ENCODE assay signal across 11 cellular contexts in genomic region chr3:27723803-27724458, GRCh38. TPM values are rescaled to one million over a fixed set of nuclear protein-coding genes. Genes with fewer than 3 reads are reported as not detected.
A peak's percentile ranks its signal among the peaks of the same experiment; 100 is the strongest.
DNase-seq lines count a peak whose midpoint lies in the region; ATAC-seq and TF ChIP-seq lines count a peak whose summit lies in the region.
"Had no signal": no experiment of that assay in that cellular context is flagged by ENCODE, and none has a peak within 500 bp of the region (broad histone marks: within the 10 kb centered on the region; RNA-seq: fewer than 3 reads in every experiment).

No MANE protein-coding gene starts in this region.

- no peak overlapping the region for H3K27ac Mint-ChIP-seq in activated naive CD4-positive, alpha-beta T cell treated with anti-CD3 and anti-CD28 coated beads, Interleukin-2, amount 50 U/mL, for 24 hours
- H3K27ac Mint-ChIP-seq in activated T-helper 1 cell treated with anti-CD3 and anti-CD28 coated beads, Interleukin-12 subunit alpha, Interleukin-12 subunit beta, Interleukin-2, Interleukin-4 antibody, amounts not matched to agents 30 ng/mL and 10 ng/mL and 1 ng/mL, durations not matched to agents 14 hours and 24 hours and 36 hours, result peak overlapping the region; percentile 73
- peak overlapping the region in 2 of 6 donors; percentile 73 to 80 for H3K27ac Mint-ChIP-seq in immature natural killer cell
- peak overlapping the region; percentile 90 for H3K27ac Mint-ChIP-seq in stimulated activated naive B cell treated with anti-CD40 and anti-IgM and Interleukin-4, amounts not matched to agents 10 μg/mL and 1 μg/mL and 100 μg/mL, for 72 hours

- H3K27ac ChIP-seq in ovary, result no peak overlapping the region
- H3K27ac ChIP-seq: SJSA1 had no signal

- H3K27me3 ChIP-seq in ovary, result peaks cover 4% of the 10 kb centered on the region

- H3K27me3 Mint-ChIP-seq in activated naive CD4-positive, alpha-beta T cell treated with anti-CD3 and anti-CD28 coated beads, Interleukin-2, amount 50 U/mL, for 24 hours, result peaks cover 64% of the 10 kb centered on the region
- peaks cover 79% of the 10 kb centered on the region for H3K27me3 Mint-ChIP-seq in activated T-helper 1 cell treated with anti-CD3 and anti-CD28 coated beads, Interleukin-12 subunit alpha, Interleukin-12 subunit beta, Interleukin-2, Interleukin-4 antibody, amounts not matched to agents 30 ng/mL and 10 ng/mL and 1 ng/mL, durations not matched to agents 14 hours and 24 hours and 36 hours (ENCODE audit: insufficient read depth)
- peaks cover 38 to 66% (median 63%) of the 10 kb centered on the region in 3 donors for H3K27me3 Mint-ChIP-seq in immature natural killer cell (ENCODE audit: low read depth in 3 of 3)
- peaks cover 77 to 90% of the 10 kb centered on the region in 2 donors for H3K27me3 Mint-ChIP-seq in stimulated activated naive B cell treated with anti-CD40 and anti-IgM and Interleukin-4, amounts not matched to agents 10 μg/mL and 1 μg/mL and 100 μg/mL, for 72 hours

- no peak for DNase-seq in activated naive CD4-positive, alpha-beta T cell treated with anti-CD3 and anti-CD28 coated beads, Interleukin-2, amount 50 U/mL, for 16 hours
- DNase-seq in activated T-helper 1 cell treated with anti-CD3 and anti-CD28 coated beads, Interleukin-12 subunit alpha, Interleukin-12 subunit beta, Interleukin-2, Interleukin-4 antibody, amounts not matched to agents 30 ng/mL and 10 ng/mL and 1 ng/mL, durations not matched to agents 14 hours and 24 hours and 36 hours (ENCODE audit: low spot score), result no peak
- DNase-seq in immature natural killer cell (peak in 1 of 3 donors; percentile 30), occipital lobe (lab: John Stamatoyannopoulos, UW) (no peak), ovary (no peak)
- no peak for DNase-seq in stimulated activated naive B cell treated with anti-CD40 and anti-IgM and Interleukin-4, amounts not matched to agents 10 μg/mL and 1 μg/mL and 100 μg/mL, for 72 hours
- DNase-seq: kidney had no signal

- H3K36me3 ChIP-seq in ovary, result no peaks in the 10 kb centered on the region
- H3K36me3 ChIP-seq: SJSA1 had no signal

- H3K4me3 ChIP-seq in ovary, result no peak overlapping the region
- H3K4me3 ChIP-seq: SJSA1 had no signal

- H3K4me1 Mint-ChIP-seq in activated naive CD4-positive, alpha-beta T cell treated with anti-CD3 and anti-CD28 coated beads, Interleukin-2, amount 50 U/mL, for 24 hours, result peaks cover 48% of the 10 kb centered on the region
- peaks cover 53% of the 10 kb centered on the region for H3K4me1 Mint-ChIP-seq in activated T-helper 1 cell treated with anti-CD3 and anti-CD28 coated beads, Interleukin-12 subunit alpha, Interleukin-12 subunit beta, Interleukin-2, Interleukin-4 antibody, amounts not matched to agents 30 ng/mL and 10 ng/mL and 1 ng/mL, durations not matched to agents 14 hours and 24 hours and 36 hours (ENCODE audit: low read depth)
- peaks cover 54 to 60% of the 10 kb centered on the region in 2 donors for H3K4me1 Mint-ChIP-seq in immature natural killer cell
- H3K4me1 Mint-ChIP-seq in stimulated activated naive B cell treated with anti-CD40 and anti-IgM and Interleukin-4, amounts not matched to agents 10 μg/mL and 1 μg/mL and 100 μg/mL, for 72 hours, result peaks cover 32 to 50% of the 10 kb centered on the region in 2 donors

- 4% methylated on average over 37 of the region's 37 CpGs for WGBS in ovary, 3 donors

- ATAC-seq in stimulated activated naive B cell treated with anti-CD40 and anti-IgM and Interleukin-4, amounts not matched to agents 10 μg/mL and 1 μg/mL and 100 μg/mL, for 72 hours (replicated peaks), result no peak
- ATAC-seq in HG02798 (IDR thresholded peaks at IDR 0.05; ENCODE audit: poor library complexity, unreplicated experiment), result no peak

- H3K36me3 Mint-ChIP-seq in activated naive CD4-positive, alpha-beta T cell treated with anti-CD3 and anti-CD28 coated beads, Interleukin-2, amount 50 U/mL, for 24 hours, result no peaks in the 10 kb centered on the region
- H3K36me3 Mint-ChIP-seq in activated T-helper 1 cell treated with anti-CD3 and anti-CD28 coated beads, Interleukin-12 subunit alpha, Interleukin-12 subunit beta, Interleukin-2, Interleukin-4 antibody, amounts not matched to agents 30 ng/mL and 10 ng/mL and 1 ng/mL, durations not matched to agents 14 hours and 24 hours and 36 hours (ENCODE audit: low read depth), result peaks cover 17% of the 10 kb centered on the region
- H3K36me3 Mint-ChIP-seq in immature natural killer cell, result peaks cover 0 to 13% (median 13%) of the 10 kb centered on the region in 3 donors
- H3K36me3 Mint-ChIP-seq in stimulated activated naive B cell treated with anti-CD40 and anti-IgM and Interleukin-4, amounts not matched to agents 10 μg/mL and 1 μg/mL and 100 μg/mL, for 72 hours, result peaks cover 0 to 3% of the 10 kb centered on the region in 2 donors

- no peak for TF ChIP-seq POLR2A in ovary (IDR thresholded peaks at IDR 0.05)

- no peaks in the 10 kb centered on the region for H3K9me3 ChIP-seq in ovary
- H3K9me3 ChIP-seq: SJSA1 had no signal

- no peaks in the 10 kb centered on the region for H3K9me3 Mint-ChIP-seq in activated naive CD4-positive, alpha-beta T cell treated with anti-CD3 and anti-CD28 coated beads, Interleukin-2, amount 50 U/mL, for 24 hours
- no peaks in the 10 kb centered on the region for H3K9me3 Mint-ChIP-seq in activated T-helper 1 cell treated with anti-CD3 and anti-CD28 coated beads, Interleukin-12 subunit alpha, Interleukin-12 subunit beta, Interleukin-2, Interleukin-4 antibody, amounts not matched to agents 30 ng/mL and 10 ng/mL and 1 ng/mL, durations not matched to agents 14 hours and 24 hours and 36 hours
- peaks cover 0 to 2% (median 0%) of the 10 kb centered on the region in 6 donors for H3K9me3 Mint-ChIP-seq in immature natural killer cell
- no peaks in the 10 kb centered on the region for H3K9me3 Mint-ChIP-seq in stimulated activated naive B cell treated with anti-CD40 and anti-IgM and Interleukin-4, amounts not matched to agents 10 μg/mL and 1 μg/mL and 100 μg/mL, for 72 hours

- H3K4me3 Mint-ChIP-seq in activated naive CD4-positive, alpha-beta T cell treated with anti-CD3 and anti-CD28 coated beads, Interleukin-2, amount 50 U/mL, for 24 hours, result peak overlapping the region; percentile 89
- peak overlapping the region; percentile 87 for H3K4me3 Mint-ChIP-seq in activated T-helper 1 cell treated with anti-CD3 and anti-CD28 coated beads, Interleukin-12 subunit alpha, Interleukin-12 subunit beta, Interleukin-2, Interleukin-4 antibody, amounts not matched to agents 30 ng/mL and 10 ng/mL and 1 ng/mL, durations not matched to agents 14 hours and 24 hours and 36 hours
- H3K4me3 Mint-ChIP-seq in immature natural killer cell, result peak overlapping the region; percentile 87 to 99 (median 99)
- H3K4me3 Mint-ChIP-seq in stimulated activated naive B cell treated with anti-CD40 and anti-IgM and Interleukin-4, amounts not matched to agents 10 μg/mL and 1 μg/mL and 100 μg/mL, for 72 hours, result peak overlapping the region; percentile 34 to 69

- intact Hi-C loops in activated T-helper 1 cell treated with anti-CD3 and anti-CD28 coated beads, Interleukin-12 subunit alpha, Interleukin-12 subunit beta, Interleukin-2, Interleukin-4 antibody, amounts not matched to agents 30 ng/mL and 10 ng/mL and 1 ng/mL, durations not matched to agents 14 hours and 24 hours and 36 hours (cut with micrococcal nuclease), result loop anchor here (2.0 kb wide), 3 partner anchors 29 to 327 kb away; no protein-coding TSS in a partner anchor
- intact Hi-C loops in ovary (cut with DNase I), result no loop called here

- TF ChIP-seq EP300 in ovary (IDR thresholded peaks at IDR 0.05), result no peak

- peaks cover 7% of the 10 kb centered on the region for H3K4me1 ChIP-seq in ovary (ENCODE audit: insufficient read depth)

- no peak for TF ChIP-seq CTCF in ovary (IDR thresholded peaks at IDR 0.05)

RNA-seq across cellular contexts. Expression of gene EOMES, which starts 1.8 kb away (rescaled TPM):
- total RNA-seq in activated T-helper 1 cell treated with anti-CD3 and anti-CD28 coated beads, Interleukin-12 subunit alpha, Interleukin-12 subunit beta, Interleukin-2, Interleukin-4 antibody, amounts not matched to agents 30 ng/mL and 10 ng/mL and 1 ng/mL, durations not matched to agents 14 hours and 24 hours and 36 hours, result 29.6 and 30.7 TPM in 2 replicates
- polyA plus RNA-seq in immature natural killer cell (100 to 1,000 TPM in 2 of 3 donors, 10 to 100 TPM in 1; 96.5 to 189 (median 158) TPM), ovary (1 to 10 TPM in 1 of 2 donors, under 1 TPM in 1; 0.05 to 2.2 TPM)
- total RNA-seq in occipital lobe (14.5 TPM), ovary (1 to 10 TPM in 1 of 7 donors, under 1 TPM in 4, not detected in 2; 0.13 to 1.1 (median 0.20) TPM)
- total RNA-seq: SJSA1 had no signal
- polyA plus RNA-seq: BJ had no signal
